Comparison of ENCODE assay signal across 1 cellular context in genomic region chr9:19048966-19049871, GRCh38.
TF ChIP-seq lines count a peak whose summit lies in the region.

Gene RRAGA (plus strand): TSS chr9:19049427. CDS start chr9:19049660, 233 bp downstream.

TF ChIP-seq in GM23338, 12 proteins besides CTCF, POLR2A, EP300 and RAD21 (continued from another document):
- no peak for TF ChIP-seq ZNF462 (CRISPR knock-in tag; IDR thresholded peaks at IDR 0.05)
